28 cellular contexts compared by ENCODE assay signal in genomic region chr4:10334506-10335028, GRCh38.
"Had no signal": no experiment of that assay in that cellular context is flagged by ENCODE, and none has a peak within 500 bp of the region (broad histone marks: within the 10 kb centered on the region; RNA-seq: fewer than 3 reads in every experiment).

No MANE protein-coding gene starts in this region.

- H3K27ac Mint-ChIP-seq: activated CD4-positive, alpha-beta memory T cell treated with anti-CD3 and anti-CD28 coated beads for 36 hours; activated CD4-positive, alpha-beta T cell treated with anti-CD3 and anti-CD28 coated beads, Interleukin-2, amount 10 ng/mL, durations not matched to agents 24 days and 14 days; activated naive CD4-positive, alpha-beta T cell treated with anti-CD3 and anti-CD28 coated beads, Interleukin-2, amount 10 ng/mL, durations not matched to agents 7 days and 5 days; activated naive CD8-positive, alpha-beta T cell treated with anti-CD3 and anti-CD28 coated beads, Interleukin-2, amount 10 ng/mL, durations not matched to agents 7 days and 5 days; activated T-cell treated with anti-CD3 and anti-CD28 coated beads, Interleukin-2, amount 50 U/mL, for 24 hours; dendritic cell treated with granulocyte-macrophage colony-stimulating factor and Interleukin-4, amounts not matched to agents 40 ng/mL and 50 ng/mL, for 4 days; mesothelial cell of epicardium; naive B cell; nephron progenitor cell; stimulated activated effector memory CD8-positive, alpha-beta T cell treated with anti-CD3 and anti-CD28 coated beads, Interleukin-12 subunit alpha, Interleukin-12 subunit beta, amount 100 ng/mL, for 72 hours; stimulated activated naive CD8-positive, alpha-beta T cell treated with anti-CD3 and anti-CD28 coated beads, Interleukin-15, Interleukin-2, amounts not matched to agents 100 ng/mL and 50 ng/mL, for 24 hours; type B pancreatic cell had no signal

- H3K4me1 ChIP-seq: ascending aorta, gastrocnemius medialis, sigmoid colon, uterus had no signal

- H3K27ac ChIP-seq: ascending aorta, brain microvascular endothelial cell, gastrocnemius medialis, neutrophil, sigmoid colon, thoracic aorta, uterus had no signal

- H3K36me3 ChIP-seq: ascending aorta, brain microvascular endothelial cell, gastrocnemius medialis, neutrophil, sigmoid colon, thoracic aorta, uterus had no signal

- H3K9me3 ChIP-seq: ascending aorta, gastrocnemius medialis, neutrophil, sigmoid colon, thoracic aorta, uterus had no signal

- ATAC-seq: activated CD4-positive, CD25-positive, alpha-beta regulatory T cell treated with anti-CD3 and anti-CD28 coated beads, Interleukin-2, amount 50 U/mL, for 24 hours; gastrocnemius medialis; stimulated activated effector memory CD8-positive, alpha-beta T cell treated with anti-CD3 and anti-CD28 coated beads, Interleukin-12 subunit alpha, Interleukin-12 subunit beta, amount 100 ng/mL, for 72 hours had no signal

- H3K4me3 Mint-ChIP-seq: activated CD4-positive, alpha-beta memory T cell treated with anti-CD3 and anti-CD28 coated beads for 36 hours; activated CD4-positive, alpha-beta T cell treated with anti-CD3 and anti-CD28 coated beads, Interleukin-2, amount 10 ng/mL, durations not matched to agents 24 days and 14 days; activated naive CD4-positive, alpha-beta T cell treated with anti-CD3 and anti-CD28 coated beads, Interleukin-2, amount 10 ng/mL, durations not matched to agents 7 days and 5 days; activated naive CD8-positive, alpha-beta T cell treated with anti-CD3 and anti-CD28 coated beads, Interleukin-2, amount 10 ng/mL, durations not matched to agents 7 days and 5 days; activated T-cell treated with anti-CD3 and anti-CD28 coated beads, Interleukin-2, amount 50 U/mL, for 24 hours; dendritic cell treated with granulocyte-macrophage colony-stimulating factor and Interleukin-4, amounts not matched to agents 40 ng/mL and 50 ng/mL, for 4 days; mesothelial cell of epicardium; naive B cell; nephron progenitor cell; stimulated activated effector memory CD8-positive, alpha-beta T cell treated with anti-CD3 and anti-CD28 coated beads, Interleukin-12 subunit alpha, Interleukin-12 subunit beta, amount 100 ng/mL, for 72 hours; stimulated activated naive CD8-positive, alpha-beta T cell treated with anti-CD3 and anti-CD28 coated beads, Interleukin-15, Interleukin-2, amounts not matched to agents 100 ng/mL and 50 ng/mL, for 24 hours; type B pancreatic cell had no signal

- FAIRE-seq: endometrium, islet of Langerhans, small intestine had no signal

- H3K36me3 Mint-ChIP-seq: activated CD4-positive, alpha-beta memory T cell treated with anti-CD3 and anti-CD28 coated beads for 36 hours; activated naive CD4-positive, alpha-beta T cell treated with anti-CD3 and anti-CD28 coated beads, Interleukin-2, amount 10 ng/mL, durations not matched to agents 7 days and 5 days; activated naive CD8-positive, alpha-beta T cell treated with anti-CD3 and anti-CD28 coated beads, Interleukin-2, amount 10 ng/mL, durations not matched to agents 7 days and 5 days; mesothelial cell of epicardium; naive B cell; stimulated activated effector memory CD8-positive, alpha-beta T cell treated with anti-CD3 and anti-CD28 coated beads, Interleukin-12 subunit alpha, Interleukin-12 subunit beta, amount 100 ng/mL, for 72 hours; type B pancreatic cell had no signal

- H3K27me3 ChIP-seq: ascending aorta, brain microvascular endothelial cell, gastrocnemius medialis, sigmoid colon, uterus had no signal

- H3K9me3 Mint-ChIP-seq: activated CD4-positive, alpha-beta memory T cell treated with anti-CD3 and anti-CD28 coated beads for 36 hours; activated CD4-positive, alpha-beta T cell treated with anti-CD3 and anti-CD28 coated beads, Interleukin-2, amount 10 ng/mL, durations not matched to agents 24 days and 14 days; activated naive CD4-positive, alpha-beta T cell treated with anti-CD3 and anti-CD28 coated beads, Interleukin-2, amount 10 ng/mL, durations not matched to agents 7 days and 5 days; activated naive CD8-positive, alpha-beta T cell treated with anti-CD3 and anti-CD28 coated beads, Interleukin-2, amount 10 ng/mL, durations not matched to agents 7 days and 5 days; activated T-cell treated with anti-CD3 and anti-CD28 coated beads, Interleukin-2, amount 50 U/mL, for 24 hours; dendritic cell treated with granulocyte-macrophage colony-stimulating factor and Interleukin-4, amounts not matched to agents 40 ng/mL and 50 ng/mL, for 4 days; mesothelial cell of epicardium; stimulated activated effector memory CD8-positive, alpha-beta T cell treated with anti-CD3 and anti-CD28 coated beads, Interleukin-12 subunit alpha, Interleukin-12 subunit beta, amount 100 ng/mL, for 72 hours; stimulated activated naive CD8-positive, alpha-beta T cell treated with anti-CD3 and anti-CD28 coated beads, Interleukin-15, Interleukin-2, amounts not matched to agents 100 ng/mL and 50 ng/mL, for 24 hours; type B pancreatic cell had no signal

- H3K4me1 Mint-ChIP-seq: activated CD4-positive, alpha-beta T cell treated with anti-CD3 and anti-CD28 coated beads, Interleukin-2, amount 10 ng/mL, durations not matched to agents 24 days and 14 days; activated naive CD4-positive, alpha-beta T cell treated with anti-CD3 and anti-CD28 coated beads, Interleukin-2, amount 10 ng/mL, durations not matched to agents 7 days and 5 days; activated naive CD8-positive, alpha-beta T cell treated with anti-CD3 and anti-CD28 coated beads, Interleukin-2, amount 10 ng/mL, durations not matched to agents 7 days and 5 days; naive B cell; nephron progenitor cell; stimulated activated effector memory CD8-positive, alpha-beta T cell treated with anti-CD3 and anti-CD28 coated beads, Interleukin-12 subunit alpha, Interleukin-12 subunit beta, amount 100 ng/mL, for 72 hours had no signal

- H3K4me3 ChIP-seq: ascending aorta, gastrocnemius medialis, sigmoid colon, thoracic aorta, uterus had no signal

- DNase-seq: activated CD4-positive, alpha-beta memory T cell treated with anti-CD3 and anti-CD28 coated beads for 36 hours; activated CD4-positive, alpha-beta T cell treated with anti-CD3 and anti-CD28 coated beads, Interleukin-2, amount 10 ng/mL, durations not matched to agents 24 days and 14 days; activated CD8-positive, alpha-beta memory T cell treated with anti-CD3 and anti-CD28 coated beads, Interleukin-2, amount 50 U/mL, for 4 hours; activated gamma-delta T cell; activated naive CD4-positive, alpha-beta T cell treated with anti-CD3 and anti-CD28 coated beads, Interleukin-2, amount 10 ng/mL, durations not matched to agents 7 days and 5 days; activated naive CD8-positive, alpha-beta T cell treated with anti-CD3 and anti-CD28 coated beads, Interleukin-2, amount 10 ng/mL, durations not matched to agents 7 days and 5 days; activated T-cell treated with anti-CD3 and anti-CD28 coated beads, Interleukin-2, amount 50 U/mL, for 24 hours; brain microvascular endothelial cell; central memory CD4-positive, alpha-beta T cell; gastrocnemius medialis; glutamatergic neuron; naive B cell; nephron progenitor cell; sigmoid colon; small intestine; stimulated activated CD4-positive, alpha-beta T cell treated with anti-CD3 and anti-CD28 coated beads, Interleukin-4, amount 100 ng/mL, for 24 hours; uterus had no signal
